In genomic region chr18:35618289-35618688, GRCh38 we compare ENCODE assay signal across 20 cellular contexts.
"Had no signal": no experiment of that assay in that cellular context is flagged by ENCODE, and none has a peak within 500 bp of the region (broad histone marks: within the 10 kb centered on the region; RNA-seq: fewer than 3 reads in every experiment).

No MANE protein-coding gene starts in this region.

- ATAC-seq: activated CD8-positive, alpha-beta T cell treated with anti-CD3 and anti-CD28 coated beads for 36 hours; activated T-cell treated with anti-CD3 and anti-CD28 coated beads, Interleukin-2, amount 50 U/mL, for 72 hours; gastroesophageal sphincter; stimulated activated naive CD8-positive, alpha-beta T cell treated with anti-CD3 and anti-CD28 coated beads, Interleukin-15, Interleukin-2, amounts not matched to agents 100 U/mL and 50 U/mL, for 24 hours had no signal

- H3K4me3 Mint-ChIP-seq: activated CD8-positive, alpha-beta T cell treated with anti-CD3 and anti-CD28 coated beads for 36 hours; activated naive CD8-positive, alpha-beta T cell; activated T-cell treated with anti-CD3 and anti-CD28 coated beads, Interleukin-2, amount 50 U/mL, for 72 hours; brain; naive B cell had no signal

- H3K9me3 Mint-ChIP-seq: activated CD8-positive, alpha-beta T cell treated with anti-CD3 and anti-CD28 coated beads for 36 hours; activated T-cell treated with anti-CD3 and anti-CD28 coated beads, Interleukin-2, amount 50 U/mL, for 72 hours; naive B cell had no signal

- H3K27me3 ChIP-seq: gastroesophageal sphincter, suprapubic skin had no signal

- H3K36me3 Mint-ChIP-seq: naive B cell had no signal

- H3K27me3 Mint-ChIP-seq: activated CD8-positive, alpha-beta T cell treated with anti-CD3 and anti-CD28 coated beads for 36 hours; activated naive CD8-positive, alpha-beta T cell; brain; naive B cell had no signal

- H3K36me3 ChIP-seq: gastroesophageal sphincter, suprapubic skin had no signal

- H3K27ac ChIP-seq: coronary artery, gastroesophageal sphincter had no signal

- H3K27ac Mint-ChIP-seq: activated CD8-positive, alpha-beta T cell treated with anti-CD3 and anti-CD28 coated beads for 36 hours; activated naive CD8-positive, alpha-beta T cell; activated T-cell treated with anti-CD3 and anti-CD28 coated beads, Interleukin-2, amount 50 U/mL, for 72 hours; brain; naive B cell had no signal

- H3K9me3 ChIP-seq: gastroesophageal sphincter, suprapubic skin had no signal

- H3K4me3 ChIP-seq: coronary artery, gastroesophageal sphincter, lung, suprapubic skin had no signal

- DNase-seq: activated CD4-positive, alpha-beta T cell treated with anti-CD3 and anti-CD28 coated beads for 4 hours; activated CD8-positive, alpha-beta memory T cell treated with anti-CD3 and anti-CD28 coated beads, Interleukin-2, amount 50 U/mL, for 48 hours; activated CD8-positive, alpha-beta T cell treated with anti-CD3 and anti-CD28 coated beads for 36 hours; activated gamma-delta T cell treated with Interleukin-2 at 50 U/mL for 16 hours; activated T-cell treated with anti-CD3 and anti-CD28 coated beads, Interleukin-2, amount 50 U/mL, for 72 hours; amygdala; central memory CD4-positive, alpha-beta T cell; effector CD4-positive, alpha-beta T cell; naive B cell; retina; stimulated activated CD4-positive, alpha-beta T cell treated with anti-CD3 and anti-CD28 coated beads, Interleukin-4, amount 100 ng/mL, for 24 hours; stimulated activated naive CD8-positive, alpha-beta T cell treated with anti-CD3 and anti-CD28 coated beads, Interleukin-15, Interleukin-2, amounts not matched to agents 100 U/mL and 50 U/mL, for 24 hours; T-helper 2 cell; trophoblast cell had no signal
